2 cellular contexts compared by ENCODE assay signal in the genomic region with DNA sequence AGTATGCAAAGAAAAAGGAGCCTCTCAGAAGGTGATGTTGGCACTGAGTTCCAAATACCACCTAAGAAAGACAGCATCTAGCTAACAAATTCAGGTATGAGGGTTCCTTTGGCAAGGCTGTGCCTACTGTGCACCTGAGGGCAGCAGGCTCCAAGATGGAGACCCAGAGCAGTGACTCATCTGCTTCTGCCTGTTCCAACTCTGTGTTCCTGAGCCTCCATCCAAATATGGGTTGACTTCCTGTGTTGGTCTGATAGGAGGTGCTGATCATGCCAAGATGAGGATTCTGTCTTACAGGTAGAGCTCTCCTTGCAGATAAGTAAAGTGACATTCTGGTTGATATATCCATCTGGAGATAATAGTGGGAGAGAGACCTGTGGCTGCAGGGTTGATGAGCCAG.
A peak's percentile ranks its signal among the peaks of the same experiment; 100 is the strongest.
TF ChIP-seq lines count a peak whose summit lies in the region.

No MANE protein-coding gene starts in this region.

TF ChIP-seq in HCT116, 20 proteins besides CTCF, POLR2A, EP300 and RAD21:
- TF ChIP-seq SIN3A (IDR thresholded peaks at IDR 0.05; ENCODE audit: low read depth) (no peak), CEBPB (IDR thresholded peaks at IDR 0.05; ENCODE audit: low read depth) (no peak), SRF (IDR thresholded peaks at IDR 0.05; ENCODE audit: low read depth) (peak; percentile 75), YY1 (IDR thresholded peaks at IDR 0.05; ENCODE audit: extremely low read depth, insufficient replicate concordance, low read depth, low read length) (no peak)
- TF ChIP-seq, protein P1, sequence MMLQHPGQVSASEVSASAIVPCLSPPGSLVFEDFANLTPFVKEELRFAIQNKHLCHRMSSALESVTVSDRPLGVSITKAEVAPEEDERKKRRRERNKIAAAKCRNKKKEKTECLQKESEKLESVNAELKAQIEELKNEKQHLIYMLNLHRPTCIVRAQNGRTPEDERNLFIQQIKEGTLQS (IDR thresholded peaks at IDR 0.05) = no peak

TF ChIP-seq in GM12878, 131 proteins besides CTCF, POLR2A, EP300 and RAD21:
- TF ChIP-seq EED (IDR thresholded peaks at IDR 0.05; ENCODE audit: low read depth) (0 out of 2 replicates have a peak, but pooled peaks have one; percentile 23), YY1 (IDR thresholded peaks at IDR 0.05; ENCODE audit: low read depth, low read length) (peak; percentile 67; the same call in 1 of the 2 replicates), SRF (IDR thresholded peaks at IDR 0.05; ENCODE audit: low read depth in 2 of 2, low read length in 2 of 2) (peak; percentile 71 to 93), KLF5 (IDR thresholded peaks at IDR 0.05; ENCODE audit: partially characterized antibody) (no peak), NRF1 (conservative IDR thresholded peaks at IDR 0.05; ENCODE audit: low read depth, low read length) (no peak)
- TF ChIP-seq, protein P2, sequence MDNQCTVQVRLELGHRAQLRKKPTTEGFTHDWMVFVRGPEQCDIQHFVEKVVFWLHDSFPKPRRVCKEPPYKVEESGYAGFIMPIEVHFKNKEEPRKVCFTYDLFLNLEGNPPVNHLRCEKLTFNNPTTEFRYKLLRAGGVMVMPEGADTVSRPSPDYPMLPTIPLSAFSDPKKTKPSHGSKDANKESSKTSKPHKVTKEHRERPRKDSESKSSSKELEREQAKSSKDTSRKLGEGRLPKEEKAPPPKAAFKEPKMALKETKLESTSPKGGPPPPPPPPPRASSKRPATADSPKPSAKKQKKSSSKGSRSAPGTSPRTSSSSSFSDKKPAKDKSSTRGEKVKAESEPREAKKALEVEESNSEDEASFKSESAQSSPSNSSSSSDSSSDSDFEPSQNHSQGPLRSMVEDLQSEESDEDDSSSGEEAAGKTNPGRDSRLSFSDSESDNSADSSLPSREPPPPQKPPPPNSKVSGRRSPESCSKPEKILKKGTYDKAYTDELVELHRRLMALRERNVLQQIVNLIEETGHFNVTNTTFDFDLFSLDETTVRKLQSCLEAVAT (IDR thresholded peaks at IDR 0.05) = 0 out of 2 replicates have a peak, but pooled peaks have one; percentile 33
- TF ChIP-seq, protein P3, sequence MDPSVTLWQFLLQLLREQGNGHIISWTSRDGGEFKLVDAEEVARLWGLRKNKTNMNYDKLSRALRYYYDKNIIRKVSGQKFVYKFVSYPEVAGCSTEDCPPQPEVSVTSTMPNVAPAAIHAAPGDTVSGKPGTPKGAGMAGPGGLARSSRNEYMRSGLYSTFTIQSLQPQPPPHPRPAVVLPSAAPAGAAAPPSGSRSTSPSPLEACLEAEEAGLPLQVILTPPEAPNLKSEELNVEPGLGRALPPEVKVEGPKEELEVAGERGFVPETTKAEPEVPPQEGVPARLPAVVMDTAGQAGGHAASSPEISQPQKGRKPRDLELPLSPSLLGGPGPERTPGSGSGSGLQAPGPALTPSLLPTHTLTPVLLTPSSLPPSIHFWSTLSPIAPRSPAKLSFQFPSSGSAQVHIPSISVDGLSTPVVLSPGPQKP (IDR thresholded peaks at IDR 0.05; ENCODE audit: low read depth, low read length) = peak; percentile 91
